9 cellular contexts compared by ENCODE assay signal in the genomic region with DNA sequence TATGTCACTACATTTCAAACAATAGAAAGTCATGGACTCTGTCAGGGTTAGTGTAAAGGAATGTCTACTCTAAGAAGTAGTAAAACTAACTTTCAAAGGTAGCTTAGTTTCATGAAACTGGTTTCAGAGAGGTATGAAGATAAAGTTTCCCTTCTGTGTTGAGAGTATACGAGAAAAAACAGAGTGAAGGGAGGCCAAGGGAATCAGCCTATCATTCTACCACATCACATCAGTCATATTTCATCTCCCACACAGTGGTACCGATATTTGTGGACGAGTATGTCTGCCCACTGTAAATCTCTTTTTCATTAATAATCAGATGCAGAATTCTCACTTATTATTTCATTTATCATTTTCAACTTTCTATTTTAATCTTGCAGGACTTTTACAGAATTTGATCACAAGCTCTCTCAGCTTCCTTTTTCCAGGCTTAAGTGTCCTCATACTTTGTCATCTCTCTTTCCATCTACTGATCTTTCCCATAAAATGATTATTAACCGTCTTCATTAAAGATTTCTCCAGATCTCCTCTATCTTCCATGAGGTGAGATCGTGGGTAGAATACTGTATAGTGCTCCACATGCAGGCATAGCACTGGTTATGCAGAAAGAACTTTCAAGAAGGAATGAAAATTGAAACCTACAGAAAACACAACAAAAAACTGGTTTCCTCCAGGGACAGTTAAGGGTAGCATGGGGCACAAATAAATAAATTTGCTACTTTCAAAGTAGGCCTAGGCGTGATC. TPM values are rescaled to one million over a fixed set of nuclear protein-coding genes. Genes with fewer than 3 reads are reported as not detected.
DNase-seq lines count a peak whose midpoint lies in the region; ATAC-seq and TF ChIP-seq lines count a peak whose summit lies in the region.
"Had no signal": no experiment of that assay in that cellular context is flagged by ENCODE, and none has a peak within 500 bp of the region (broad histone marks: within the 10 kb centered on the region; RNA-seq: fewer than 3 reads in every experiment).

No MANE protein-coding gene starts in this region.

- TF ChIP-seq POLR2A in heart left ventricle (IDR thresholded peaks at IDR 0.05) = no peak
- no peak for TF ChIP-seq POLR2A in vagina (IDR thresholded peaks at IDR 0.05)

- H3K27me3 ChIP-seq in heart left ventricle (no peaks in the 10 kb centered on the region), lower lobe of right lung (ENCODE audit: low read depth) (no peaks in the 10 kb centered on the region), vagina (no peaks in the 10 kb centered on the region)

- intact Hi-C loops in heart left ventricle (cut with DNase I) = loop anchor here (2.0 to 10.0 kb wide), 6 partner anchors 74 to 1036 kb away; no protein-coding TSS in a partner anchor
- intact Hi-C loops in Right ventricle myocardium inferior (cut with DNase I) = loop anchor here (2.0 to 5.0 kb wide), 2 partner anchors 795 to 1031 kb away; no protein-coding TSS in a partner anchor
- intact Hi-C loops in lower lobe of right lung (cut with DNase I) = no loop called here
- intact Hi-C loops in vagina (cut with DNase I) = no loop called here

- ATAC-seq in heart left ventricle (no peak), Right ventricle myocardium inferior (no peak), lower lobe of right lung (peak; percentile 7), GM21423 (IDR thresholded peaks at IDR 0.05; ENCODE audit: unreplicated experiment) (no peak)

- peak overlapping the region; percentile 49 for H3K4me3 Mint-ChIP-seq in activated CD4-positive, alpha-beta memory T cell treated with anti-CD3 and anti-CD28 coated beads, Interleukin-2, amount 10 ng/mL, durations not matched to agents 7 days and 5 days

- H3K36me3 ChIP-seq in heart left ventricle (no peaks in the 10 kb centered on the region), lower lobe of right lung (no peaks in the 10 kb centered on the region), vagina (no peaks in the 10 kb centered on the region)

- TF ChIP-seq CTCF in heart left ventricle (IDR thresholded peaks at IDR 0.05) (no peak), lower lobe of right lung (IDR thresholded peaks at IDR 0.05) (no peak), vagina (IDR thresholded peaks at IDR 0.05) (no peak)

- H3K27ac ChIP-seq in heart left ventricle (peak overlapping the region in 4 of 12 donors; percentile 76 to 93 (median 88)), lower lobe of right lung (no peak overlapping the region), vagina (peak overlapping the region; percentile 86)
- H3K27ac ChIP-seq: C4-2B had no signal

- H3K36me3 Mint-ChIP-seq in activated CD4-positive, alpha-beta memory T cell treated with anti-CD3 and anti-CD28 coated beads, Interleukin-2, amount 10 ng/mL, durations not matched to agents 7 days and 5 days (ENCODE audit: low read depth) = peaks cover 30% of the 10 kb centered on the region

- WGBS in heart left ventricle, 4 donors = 43 to 51% (median 46%) methylated on average over 6 of the region's 6 CpGs

- H3K27ac Mint-ChIP-seq in activated CD4-positive, alpha-beta memory T cell treated with anti-CD3 and anti-CD28 coated beads, Interleukin-2, amount 10 ng/mL, durations not matched to agents 7 days and 5 days = peak overlapping the region; percentile 73

- CTCF ChIA-PET in activated CD4-positive, alpha-beta memory T cell treated with anti-CD3 and anti-CD28 coated beads, Interleukin-2, amount 10 ng/mL, durations not matched to agents 7 days and 5 days (lab: Charles Lee) = interaction anchor here (0.7 to 2.4 kb wide), 29 partner anchors 8 to 902 kb away, joined by 3 to 19 read pairs (median 4); a partner anchor contains a TSS

- H3K4me1 ChIP-seq in heart left ventricle (peaks cover 0 to 25% (median 4%) of the 10 kb centered on the region in 12 donors), lower lobe of right lung (peaks cover 32% of the 10 kb centered on the region), vagina (peaks cover 14% of the 10 kb centered on the region)

- peaks cover 41% of the 10 kb centered on the region for H3K4me1 Mint-ChIP-seq in activated CD4-positive, alpha-beta memory T cell treated with anti-CD3 and anti-CD28 coated beads, Interleukin-2, amount 10 ng/mL, durations not matched to agents 7 days and 5 days

- H3K27me3 Mint-ChIP-seq in activated CD4-positive, alpha-beta memory T cell treated with anti-CD3 and anti-CD28 coated beads, Interleukin-2, amount 10 ng/mL, durations not matched to agents 7 days and 5 days = no peaks in the 10 kb centered on the region

- peaks cover 0 to 6% (median 0%) of the 10 kb centered on the region in 12 donors for H3K9me3 ChIP-seq in heart left ventricle
- no peaks in the 10 kb centered on the region for H3K9me3 ChIP-seq in lower lobe of right lung
- no peaks in the 10 kb centered on the region for H3K9me3 ChIP-seq in vagina

- no peak for DNase-seq in heart left ventricle
- DNase-seq in Right ventricle myocardium inferior (ENCODE audit: missing footprints) = no peak
- DNase-seq in activated CD4-positive, alpha-beta memory T cell treated with anti-CD3 and anti-CD28 coated beads, Interleukin-2, amount 10 ng/mL, durations not matched to agents 7 days and 5 days = no peak
- no peak for DNase-seq in lower lobe of right lung
- DNase-seq in vagina (ENCODE audit: extremely low spot score in 2 of 2) = no peak
- no peak for DNase-seq in cortex of kidney (lab: John Stamatoyannopoulos, UW)
- DNase-seq in SIG-M5 (lab: John Stamatoyannopoulos, UW) = no peak

- POLR2A ChIA-PET in activated CD4-positive, alpha-beta memory T cell treated with anti-CD3 and anti-CD28 coated beads, Interleukin-2, amount 10 ng/mL, durations not matched to agents 7 days and 5 days (lab: Charles Lee) = interaction anchor here (0.6 to 5.3 kb wide), 12 partner anchors 11 to 203 kb away, joined by 3 to 80 read pairs (median 4); a partner anchor contains a TSS

- H3K4me3 ChIP-seq in heart left ventricle = peak overlapping the region in 9 of 12 donors; percentile 41 to 65 (median 55)
- H3K4me3 ChIP-seq in lower lobe of right lung = peak overlapping the region; percentile 51
- peak overlapping the region; percentile 49 to 55 for H3K4me3 ChIP-seq in vagina

- peaks cover 12% of the 10 kb centered on the region for H3K9me3 Mint-ChIP-seq in activated CD4-positive, alpha-beta memory T cell treated with anti-CD3 and anti-CD28 coated beads, Interleukin-2, amount 10 ng/mL, durations not matched to agents 7 days and 5 days

RNA-seq across cellular contexts. Expression of a gene that starts 11.5 kb away (rescaled TPM):
- total RNA-seq in heart left ventricle (100 to 1,000 TPM in 1 of 9 donors, 10 to 100 TPM in 8; 19.1 to 125 (median 23.7) TPM), Right ventricle myocardium inferior (30.1 TPM), lower lobe of right lung (102 TPM), vagina (101 TPM)
- 10 to 100 TPM; 25.5 to 27.1 TPM for polyA plus RNA-seq in heart left ventricle
- total RNA-seq in activated CD4-positive, alpha-beta memory T cell treated with anti-CD3 and anti-CD28 coated beads, Interleukin-2, amount 10 ng/mL, durations not matched to agents 7 days and 5 days = 100 to 1,000 TPM; 394 to 395 TPM

Comparison
In these comparisons a context has a peak if more than half of its experiments do, and no peak if none do; other contexts are left out.
1. ATAC-seq: peak in lower lobe of right lung (2 of 2); none in heart left ventricle (0 of 4), Right ventricle myocardium inferior (single experiment) and GM21423 (single experiment).
2. intact Hi-C loops: an anchor here in heart left ventricle (2.0 to 10.0 kb wide) and Right ventricle myocardium inferior (2.0 to 5.0 kb wide); none called in lower lobe of right lung and vagina.
3. Peak in every context shown above with its lines, with median percentiles within 50 percentile points of each other: H3K4me3 ChIP-seq.